1 cellular context compared by ENCODE assay signal in the genomic region with DNA sequence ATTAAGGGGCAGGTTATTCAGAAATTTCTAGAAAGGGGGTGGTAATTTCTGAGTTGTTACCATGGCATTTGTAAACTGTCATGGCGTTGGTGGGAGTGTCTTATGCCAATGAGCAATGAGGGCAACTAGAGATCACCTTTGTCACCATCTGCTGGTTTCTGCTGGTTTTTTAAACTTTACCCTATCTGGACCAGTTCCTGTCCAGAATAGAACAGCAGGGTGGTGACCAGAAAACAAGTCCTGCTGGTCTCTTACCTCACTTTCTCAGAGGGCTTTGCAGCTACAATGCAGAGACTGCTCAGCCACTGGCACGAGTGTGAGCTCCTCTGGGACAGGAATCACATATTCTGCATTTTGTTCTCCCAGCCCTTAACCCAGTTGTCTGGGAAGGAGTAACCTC.
TF ChIP-seq lines count a peak whose summit lies in the region.

No MANE protein-coding gene starts in this region.

TF ChIP-seq in HCT116, 20 proteins besides CTCF, POLR2A, EP300 and RAD21 (continued from another document):
- TF ChIP-seq MAX (IDR thresholded peaks at IDR 0.05): no peak
- no peak for TF ChIP-seq ZFX (IDR thresholded peaks at IDR 0.05)
- no peak for TF ChIP-seq EGR1 (IDR thresholded peaks at IDR 0.05; ENCODE audit: low read depth)
